ENCODE assay signal across 1 cellular context in genomic region chr1:58763214-58763613, GRCh38.
TF ChIP-seq lines count a peak whose summit lies in the region.

No MANE protein-coding gene starts in this region.

TF ChIP-seq in SK-N-SH, 30 proteins besides CTCF, POLR2A, EP300 and RAD21 (continued from another document):
- no peak for TF ChIP-seq USF2 (IDR thresholded peaks at IDR 0.05; ENCODE audit: borderline replicate concordance, low read depth, low read length)
TF ChIP-seq in SK-N-SH: peak in this region for 8.
